Comparison of ENCODE assay signal across 32 cellular contexts in genomic region chr1:217049081-217049480, GRCh38.
"Had no signal": no experiment of that assay in that cellular context is flagged by ENCODE, and none has a peak within 500 bp of the region (broad histone marks: within the 10 kb centered on the region; RNA-seq: fewer than 3 reads in every experiment).

No MANE protein-coding gene starts in this region.

- H3K4me2 ChIP-seq: KMS-11 had no signal

- H3K27ac ChIP-seq: KMS-11 had no signal

- DNase-seq: Kasumi-1, MM.1S, MV-4-11, NCI-H1048, NCI-H1092, NCI-H1105, NCI-H1105 treated with DMSO at 0.1 percent for 48 hours, NCI-H1417 treated with DMSO at 0.1 percent for 48 hours, NCI-H1436, NCI-H1436 treated with DMSO at 0.1 percent for 48 hours, NCI-H146, NCI-H1694, NCI-H1694 treated with DMSO at 0.1 percent for 48 hours, NCI-H187, NCI-H187 treated with DMSO at 0.1 percent for 48 hours, NCI-H1930, NCI-H2029, NCI-H2029 treated with DMSO at 0.1 percent for 48 hours, NCI-H2081, NCI-H2081 treated with DMSO at 0.1 percent for 48 hours, NCI-H2107, NCI-H2171, NCI-H2171 treated with DMSO at 0.1 percent for 48 hours, NCI-H2227 treated with DMSO at 0.1 percent for 48 hours, NCI-H226, NCI-H345, NCI-H446, NCI-H446 treated with DMSO at 0.1 percent for 48 hours, NCI-H510A, NCI-H510A treated with DMSO at 0.1 percent for 48 hours had no signal

- H3K27me3 ChIP-seq: MG63 had no signal

- H3K9ac ChIP-seq: KMS-11 had no signal

- H3K9me3 ChIP-seq: MG63 had no signal

- H3K36me3 ChIP-seq: MG63 had no signal

- H3K4me3 ChIP-seq: MG63 had no signal
